9 cellular contexts compared by ENCODE assay signal in the genomic region with DNA sequence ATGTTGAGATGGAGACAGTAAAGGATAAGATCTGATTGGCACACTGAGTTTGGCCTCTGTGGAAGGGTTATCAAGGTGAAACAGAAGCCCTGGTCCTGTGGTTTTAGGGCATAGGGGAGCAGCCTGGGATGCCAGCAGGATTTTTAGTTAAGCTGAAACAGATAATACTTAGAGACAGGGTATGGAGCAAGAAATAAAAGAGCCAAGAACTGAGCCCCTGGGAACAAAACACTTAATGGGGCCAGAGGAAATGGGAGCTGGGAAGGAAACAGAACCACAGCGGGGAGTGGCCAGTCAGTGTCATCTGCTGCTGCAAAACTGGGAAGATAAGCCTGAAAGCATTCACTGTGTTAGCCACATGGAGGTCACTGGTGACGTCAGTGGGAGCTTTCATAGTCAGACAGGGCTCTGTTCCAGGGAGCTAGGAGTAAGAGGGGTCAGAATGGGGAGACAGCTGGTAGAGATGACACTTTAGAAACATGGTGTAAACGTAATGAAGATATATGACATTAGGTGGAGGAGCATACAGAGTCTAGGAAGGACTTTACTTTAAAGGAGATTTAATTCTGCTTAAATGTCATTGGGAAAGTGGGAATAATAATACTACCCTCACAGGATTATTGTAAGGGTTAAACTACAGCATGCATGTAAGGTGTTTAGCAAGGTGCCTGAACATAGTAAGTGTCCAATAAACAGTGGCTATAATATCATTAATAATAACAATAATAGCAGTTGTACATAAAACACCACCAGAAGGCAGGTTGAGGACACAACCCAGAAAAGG.
A peak's percentile ranks its signal among the peaks of the same experiment; 100 is the strongest.
DNase-seq lines count a peak whose midpoint lies in the region; ATAC-seq, FAIRE-seq and TF ChIP-seq lines count a peak whose summit lies in the region.
"Had no signal": no experiment of that assay in that cellular context is flagged by ENCODE, and none has a peak within 500 bp of the region (broad histone marks: within the 10 kb centered on the region; RNA-seq: fewer than 3 reads in every experiment).

No MANE protein-coding gene starts in this region.

- intact Hi-C loops in left ventricle myocardium inferior (cut with micrococcal nuclease), result no loop called here

- H3K9me3 ChIP-seq in adipocyte (ENCODE audit: control insufficient read depth, low read length) (no peaks in the 10 kb centered on the region), left ventricle myocardium inferior (replicated peaks) (no peaks in the 10 kb centered on the region)

- no peak for FAIRE-seq in HTR-8/SVneo (lab: Jason Lieb, UNC)

- ATAC-seq in activated CD4-positive, CD25-positive, alpha-beta regulatory T cell treated with anti-CD3 and anti-CD28 coated beads, Interleukin-2, amount 50 U/mL, for 24 hours, result no peak
- ATAC-seq in GM21390 (IDR thresholded peaks at IDR 0.05; ENCODE audit: unreplicated experiment), result no peak
- ATAC-seq: activated T-helper 17 cell treated with anti-CD3 and anti-CD28 coated beads, Interleukin-2, amount 50 U/mL, for 72 hours had no signal

- DNase-seq in HTR-8/SVneo (ENCODE audit: insufficient read length, low spot score) (peak; percentile 33), adipocyte (ENCODE audit: low read depth) (peak; percentile 3), left ventricle myocardium inferior (peak; percentile 69), renal cortical epithelial cell (ENCODE audit: low read depth) (peak; percentile 44), ureter (ENCODE audit: low spot score) (no peak), NCI-H2171 (lab: John Stamatoyannopoulos, UW) (no peak)

- H3K27me3 ChIP-seq in adipocyte (replicated peaks; ENCODE audit: control insufficient read depth, insufficient read depth, low read length) (no peaks in the 10 kb centered on the region), left ventricle myocardium inferior (ENCODE audit: low read depth) (no peaks in the 10 kb centered on the region)

- no peak for TF ChIP-seq CTCF in left ventricle myocardium inferior (IDR thresholded peaks at IDR 0.05; ENCODE audit: borderline replicate concordance)

- H3K9ac ChIP-seq in adipocyte (ENCODE audit: low read length), result no peak overlapping the region

- peaks cover 7% of the 10 kb centered on the region for H3K4me1 ChIP-seq in adipocyte (ENCODE audit: control insufficient read depth, insufficient read depth, low read length)
- H3K4me1 ChIP-seq in left ventricle myocardium inferior, result peaks cover 19% of the 10 kb centered on the region

- H3K27ac ChIP-seq in left ventricle myocardium inferior (replicated peaks), result peak overlapping the region; percentile 47

- H3K4me3 ChIP-seq in adipocyte (ENCODE audit: low read length) (no peak overlapping the region), left ventricle myocardium inferior (no peak overlapping the region)

- H3K36me3 ChIP-seq in adipocyte (ENCODE audit: control insufficient read depth, insufficient read depth, low read length, severe bottlenecking), result no peaks in the 10 kb centered on the region
- no peaks in the 10 kb centered on the region for H3K36me3 ChIP-seq in left ventricle myocardium inferior

Comparison
In these comparisons a context has a peak if more than half of its experiments do, and no peak if none do; other contexts are left out.
1. DNase-seq: peak in HTR-8/SVneo (single experiment), adipocyte (single experiment), left ventricle myocardium inferior (single experiment) and renal cortical epithelial cell (single experiment); none in ureter (single experiment) and NCI-H2171 (single experiment).